Comparison of ENCODE assay signal across 14 cellular contexts in genomic region chr17:17831208-17832039, GRCh38. TPM values are rescaled to one million over a fixed set of nuclear protein-coding genes. Genes with fewer than 3 reads are reported as not detected.
DNase-seq lines count a peak whose midpoint lies in the region; ATAC-seq and TF ChIP-seq lines count a peak whose summit lies in the region.
"Had no signal": no experiment of that assay in that cellular context is flagged by ENCODE, and none has a peak within 500 bp of the region (broad histone marks: within the 10 kb centered on the region; RNA-seq: fewer than 3 reads in every experiment).

No MANE protein-coding gene starts in this region.

- H2BK5ac ChIP-seq in neuronal stem cell (ENCODE audit: low read length): peak overlapping the region; percentile 67

- no peaks in the 10 kb centered on the region for H3K27me3 Mint-ChIP-seq in CD4-positive, CD25-positive, alpha-beta regulatory T cell
- H3K27me3 Mint-ChIP-seq: activated CD4-positive, alpha-beta memory T cell treated with anti-CD3 and anti-CD28 coated beads for 36 hours; activated naive CD4-positive, alpha-beta T cell treated with anti-CD3 and anti-CD28 coated beads, Interleukin-2, amount 50 U/mL, for 24 hours had no signal

- no peak for ATAC-seq in CD4-positive, CD25-positive, alpha-beta regulatory T cell (ENCODE audit: low read depth in 2 of 2)
- no peak for ATAC-seq in RWPE2 (ENCODE audit: low read depth)
- no peak for ATAC-seq in GM18907 (IDR thresholded peaks at IDR 0.05; ENCODE audit: unreplicated experiment)

- no peak overlapping the region for H4K8ac ChIP-seq in neuronal stem cell (ENCODE audit: low read depth, low read length)

- H2AK5ac ChIP-seq in neuronal stem cell (ENCODE audit: low read depth, low read length): no peak overlapping the region

- H2BK15ac ChIP-seq in neuronal stem cell (ENCODE audit: low read length): no peak overlapping the region

- no peak overlapping the region for H3K27ac ChIP-seq in CD4-positive, CD25-positive, alpha-beta regulatory T cell (ENCODE audit: insufficient read depth, low read length, poor library complexity, severe bottlenecking)
- H3K27ac ChIP-seq in RWPE2 (ENCODE audit: poor library complexity, severe bottlenecking): peak overlapping the region; percentile 10
- H3K27ac ChIP-seq in neuronal stem cell (replicated peaks; ENCODE audit: low read length): no peak overlapping the region

- H4K91ac ChIP-seq in neuronal stem cell (ENCODE audit: low read depth, low read length, poor library complexity): no peak overlapping the region

- WGBS in neuronal stem cell (ENCODE audit: extremely low coverage in 2 of 2, insufficient read length in 2 of 2, insufficient replicate concordance in 1 of 2), 2 donors: no CpG with 5 or more reads among the region's 12 CpGs

- no peak for DNase-seq in CD4-positive, CD25-positive, alpha-beta regulatory T cell
- no peak for DNase-seq in RWPE2 (ENCODE audit: low spot score)
- peak; percentile 68 for DNase-seq in globus pallidus (ENCODE audit: low spot score)
- DNase-seq in neuronal stem cell (ENCODE audit: low spot score): no peak
- DNase-seq in NCI-H748 (lab: John Stamatoyannopoulos, UW; ENCODE audit: unreplicated experiment): no peak
- DNase-seq in NCI-H2196 treated with DMSO at 0.1 percent for 48 hours (lab: John Stamatoyannopoulos, UW; ENCODE audit: unreplicated experiment): no peak
- DNase-seq in activated CD4-positive, alpha-beta T cell treated with anti-CD3 and anti-CD28 coated beads, Interleukin-2, amount 50 U/mL, for 48 hours: no peak
- DNase-seq: activated CD4-positive, alpha-beta memory T cell treated with anti-CD3 and anti-CD28 coated beads for 36 hours; NCI-H1436; SW 1271 had no signal

- H3K4me2 ChIP-seq in neuronal stem cell (ENCODE audit: insufficient read depth, low read length, poor library complexity, severe bottlenecking): no peak overlapping the region

- H3K4me1 Mint-ChIP-seq in CD4-positive, CD25-positive, alpha-beta regulatory T cell: peaks cover 0 to 63% (median 34%) of the 10 kb centered on the region in 4 donors

- H3K4ac ChIP-seq in neuronal stem cell (ENCODE audit: low read length): no peak overlapping the region

- H3K4me3 ChIP-seq in CD4-positive, CD25-positive, alpha-beta regulatory T cell (ENCODE audit: low read depth, low read length): no peak overlapping the region
- H3K4me3 ChIP-seq in RWPE2 (ENCODE audit: severe bottlenecking) (no peak overlapping the region), neuronal stem cell (ENCODE audit: low read length in 2 of 2) (no peak overlapping the region)
- H3K4me3 ChIP-seq: mucosa of descending colon, skin epidermis had no signal

- H2BK120ac ChIP-seq in neuronal stem cell (ENCODE audit: low read depth, low read length): no peak overlapping the region

- peak overlapping the region in 2 of 3 donors; percentile 46 to 56 for H3K27ac Mint-ChIP-seq in CD4-positive, CD25-positive, alpha-beta regulatory T cell
- H3K27ac Mint-ChIP-seq: activated CD4-positive, alpha-beta memory T cell treated with anti-CD3 and anti-CD28 coated beads for 36 hours had no signal

- H3K9me3 Mint-ChIP-seq in CD4-positive, CD25-positive, alpha-beta regulatory T cell: no peaks in the 10 kb centered on the region
- H3K9me3 Mint-ChIP-seq: activated CD4-positive, alpha-beta memory T cell treated with anti-CD3 and anti-CD28 coated beads for 36 hours; activated naive CD4-positive, alpha-beta T cell treated with anti-CD3 and anti-CD28 coated beads, Interleukin-2, amount 50 U/mL, for 24 hours had no signal

- no peak for TF ChIP-seq CTCF in RWPE2 (IDR thresholded peaks at IDR 0.05; ENCODE audit: poor library complexity, severe bottlenecking)

- no peaks in the 10 kb centered on the region for H3K27me3 ChIP-seq in CD4-positive, CD25-positive, alpha-beta regulatory T cell (ENCODE audit: control insufficient read depth, insufficient read depth, low read length)
- H3K27me3 ChIP-seq in RWPE2 (ENCODE audit: insufficient read depth, poor library complexity, severe bottlenecking) (no peaks in the 10 kb centered on the region), neuronal stem cell (ENCODE audit: control insufficient read depth in 3 of 3, insufficient read depth in 3 of 3, low read depth in 1 of 3, low read length in 3 of 3) (no peaks in the 10 kb centered on the region)

- H3K4me3 Mint-ChIP-seq in CD4-positive, CD25-positive, alpha-beta regulatory T cell: peak overlapping the region in 1 of 4 donors; percentile 43
- H3K4me3 Mint-ChIP-seq: activated CD4-positive, alpha-beta memory T cell treated with anti-CD3 and anti-CD28 coated beads for 36 hours had no signal

- no peak overlapping the region for H3K23ac ChIP-seq in neuronal stem cell (ENCODE audit: low read depth, low read length, poor library complexity)

- H3K9me3 ChIP-seq in CD4-positive, CD25-positive, alpha-beta regulatory T cell (ENCODE audit: control insufficient read depth in 2 of 2, low read length in 2 of 2): no peaks in the 10 kb centered on the region
- H3K9me3 ChIP-seq in RWPE2 (ENCODE audit: severe bottlenecking) (no peaks in the 10 kb centered on the region), neuronal stem cell (replicated peaks in 1 of 2; ENCODE audit: control insufficient read depth in 2 of 2, insufficient read depth in 1 of 2, low read depth in 1 of 2, low read length in 2 of 2) (no peaks in the 10 kb centered on the region)
- H3K9me3 ChIP-seq: mucosa of descending colon had no signal

- H3K36me3 ChIP-seq in CD4-positive, CD25-positive, alpha-beta regulatory T cell (ENCODE audit: control insufficient read depth, insufficient read depth, low read length): no peaks in the 10 kb centered on the region
- H3K36me3 ChIP-seq in RWPE2 (ENCODE audit: low read depth): peaks cover 72% of the 10 kb centered on the region
- peaks cover 0 to 10% of the 10 kb centered on the region in 2 donors for H3K36me3 ChIP-seq in neuronal stem cell (replicated peaks in 1 of 2; ENCODE audit: control insufficient read depth in 2 of 2, insufficient read depth in 2 of 2, low read length in 2 of 2)

- H3K9ac ChIP-seq in neuronal stem cell (ENCODE audit: low read depth, low read length, poor library complexity): peak overlapping the region; percentile 61

- H3K36me3 Mint-ChIP-seq in CD4-positive, CD25-positive, alpha-beta regulatory T cell: no peaks in the 10 kb centered on the region

- H2BK12ac ChIP-seq in neuronal stem cell (ENCODE audit: low read length): no peak overlapping the region

- no peak overlapping the region for H2AFZ ChIP-seq in neuronal stem cell (ENCODE audit: low read length)

- H3K18ac ChIP-seq in neuronal stem cell (ENCODE audit: low read length): peak overlapping the region; percentile 59

- H3K79me1 ChIP-seq in neuronal stem cell (ENCODE audit: low read depth, low read length): peaks cover 35% of the 10 kb centered on the region

- peaks cover 32% of the 10 kb centered on the region for H3K4me1 ChIP-seq in CD4-positive, CD25-positive, alpha-beta regulatory T cell (ENCODE audit: control insufficient read depth, insufficient read depth, low read length, poor library complexity, severe bottlenecking)
- peaks cover 23% of the 10 kb centered on the region for H3K4me1 ChIP-seq in RWPE2 (ENCODE audit: insufficient read depth, poor library complexity, severe bottlenecking)
- peaks cover 20 to 21% of the 10 kb centered on the region in 2 donors for H3K4me1 ChIP-seq in neuronal stem cell (ENCODE audit: control insufficient read depth in 2 of 2, insufficient read depth in 1 of 2, low read depth in 1 of 2, low read length in 2 of 2)

- H3K14ac ChIP-seq in neuronal stem cell (ENCODE audit: low read length): no peak overlapping the region

RNA-seq across cellular contexts. Expression of gene SREBF1, which starts 5.4 kb away (rescaled TPM):
- 141 TPM for total RNA-seq in CD4-positive, CD25-positive, alpha-beta regulatory T cell
- polyA plus RNA-seq in CD4-positive, CD25-positive, alpha-beta regulatory T cell: 1 to 10 TPM; 4.5 to 6.7 (median 6.0) TPM
- 57.8 TPM for polyA plus RNA-seq in neuronal stem cell (2013, experiment 1 of 2)
- 61.7 TPM for polyA plus RNA-seq in neuronal stem cell (2013, experiment 2 of 2)
